8 cellular contexts compared by ENCODE assay signal in the genomic region with DNA sequence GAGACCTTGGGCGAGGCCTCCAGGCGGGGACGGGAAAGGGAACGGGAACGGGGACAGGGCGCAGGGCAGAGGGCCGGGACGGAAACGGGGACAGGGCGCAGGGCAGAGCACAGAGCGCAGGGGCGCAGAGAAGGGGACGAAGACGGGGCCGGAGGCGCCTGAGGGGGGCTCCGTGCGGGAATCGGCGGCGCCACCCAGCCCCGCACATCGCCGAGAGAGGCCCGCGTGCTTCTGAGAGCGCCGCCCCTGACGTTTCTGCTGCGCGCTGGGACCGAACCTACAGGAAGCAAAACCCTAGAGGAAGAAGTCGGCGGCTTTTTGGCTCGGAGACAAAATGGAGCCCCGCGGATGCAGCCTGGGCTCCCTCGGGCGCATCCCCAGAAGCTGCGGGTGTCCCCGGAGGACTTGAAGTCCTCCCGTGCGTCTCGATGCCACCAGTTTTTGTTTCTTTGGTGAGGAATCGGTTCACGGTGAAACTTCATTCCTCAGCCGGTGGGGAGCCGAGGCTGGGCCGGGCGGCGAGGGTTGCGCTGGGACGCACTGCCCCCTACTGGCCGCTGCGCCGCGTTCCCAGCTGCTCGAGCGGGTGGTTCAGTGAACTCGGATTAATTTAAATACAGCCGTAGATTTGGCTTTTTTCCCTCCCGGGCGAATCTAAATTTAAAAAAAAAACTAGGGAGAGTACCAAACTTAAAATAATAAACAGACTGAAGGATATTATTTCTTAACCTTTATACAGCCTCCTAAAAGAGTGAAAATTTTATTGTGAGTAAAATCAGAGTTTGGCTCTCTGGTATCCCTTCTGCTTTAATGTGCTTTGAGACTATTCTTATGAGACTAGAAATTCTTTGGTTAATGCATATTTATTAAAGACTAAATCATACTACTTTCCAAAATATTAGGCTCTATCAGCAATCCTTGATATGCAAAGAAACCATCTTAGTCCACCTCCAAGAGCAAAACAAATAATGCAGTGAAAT.
DNase-seq lines count a peak whose midpoint lies in the region; ATAC-seq and TF ChIP-seq lines count a peak whose summit lies in the region.

No MANE protein-coding gene starts in this region.

- dilution Hi-C loops in IMR-90 (cut with HindIII; ENCODE audit: low sequenced_read_pairs, unreplicated experiment): no loop called here

- no peaks in the 10 kb centered on the region for H3K9me3 ChIP-seq in IMR-90 (ENCODE audit: control insufficient read depth, insufficient read depth, low read length)
- no peaks in the 10 kb centered on the region for H3K9me3 ChIP-seq in right atrium auricular region
- no peaks in the 10 kb centered on the region for H3K9me3 ChIP-seq in prostate gland
- H3K9me3 ChIP-seq in upper lobe of right lung: no peaks in the 10 kb centered on the region

- H3K36me3 Mint-ChIP-seq in T-cell: no peaks in the 10 kb centered on the region

- no peaks in the 10 kb centered on the region; the same call in 1 of the 2 replicates for H3K27me3 ChIP-seq in IMR-90 (ENCODE audit: control insufficient read depth, insufficient read depth, low read length)
- no peaks in the 10 kb centered on the region for H3K27me3 ChIP-seq in right atrium auricular region
- H3K27me3 ChIP-seq in prostate gland (replicated peaks; ENCODE audit: insufficient read depth): no peaks in the 10 kb centered on the region
- no peaks in the 10 kb centered on the region for H3K27me3 ChIP-seq in upper lobe of right lung

- peak overlapping the region; percentile 97 for H4K91ac ChIP-seq in IMR-90 (ENCODE audit: insufficient read depth, low read depth, low read length)

- BruUV-seq in IMR-90 (replicated peaks; lab: Mats Ljungman, UMichigan): no TSS peak

- peaks cover 11 to 16% (median 11%) of the 10 kb centered on the region in 3 donors for H3K4me1 Mint-ChIP-seq in T-cell

- no peak overlapping the region for H2AK5ac ChIP-seq in IMR-90 (ENCODE audit: low read depth, low read length)

- H3K18ac ChIP-seq in IMR-90 (ENCODE audit: low read depth, low read length): peak overlapping the region; percentile 52; the same call in 1 of the 2 replicates

- H2BK5ac ChIP-seq in IMR-90 (ENCODE audit: low read depth, low read length, poor library complexity, severe bottlenecking): no peak overlapping the region

- H3K27me3 Mint-ChIP-seq in T-cell: peaks cover 25 to 27% of the 10 kb centered on the region in 2 donors

- peak overlapping the region; percentile 92 for H2AK9ac ChIP-seq in IMR-90 (replicated peaks; ENCODE audit: low read depth, low read length, poor library complexity)

- peak overlapping the region; percentile 80 for H3K4me2 ChIP-seq in IMR-90 (ENCODE audit: low read depth, low read length)

- peak overlapping the region; percentile 79 for H3K4ac ChIP-seq in IMR-90 (ENCODE audit: low read depth, low read length)

- H3K4me3 ChIP-seq in IMR-90 (ENCODE audit: insufficient read depth, low read depth, low read length): peak overlapping the region; percentile 70
- H3K4me3 ChIP-seq in right atrium auricular region: peak overlapping the region; percentile 45 to 56
- peak overlapping the region; percentile 42 for H3K4me3 ChIP-seq in prostate gland
- peak overlapping the region; percentile 75 for H3K4me3 ChIP-seq in upper lobe of right lung

- no peaks in the 10 kb centered on the region for H3K79me1 ChIP-seq in IMR-90 (ENCODE audit: low read depth in 1 of 2, low read length in 2 of 2)

- H3K27ac ChIP-seq in IMR-90 (ENCODE audit: insufficient read depth, low read length): peak overlapping the region; percentile 36; the same call in 1 of the 2 replicates
- H3K27ac ChIP-seq in angular gyrus (ENCODE audit: low read depth, low read length): peak overlapping the region; percentile 89
- peak overlapping the region; percentile 75 to 81 for H3K27ac ChIP-seq in right atrium auricular region
- H3K27ac ChIP-seq in prostate gland: peak overlapping the region; percentile 60 to 74
- H3K27ac ChIP-seq in upper lobe of right lung: peak overlapping the region; percentile 92

- peak; percentile 64 for DNase-seq in EL
- peak; percentile 61 for DNase-seq in IMR-90
- DNase-seq in T-cell: peak; percentile 2 to 67 (median 42)
- DNase-seq in right atrium auricular region (ENCODE audit: low spot score): peak; percentile 74
- peak; percentile 59 for DNase-seq in prostate gland (ENCODE audit: low spot score)
- DNase-seq in upper lobe of right lung: peak; percentile 88

- H3K36me3 ChIP-seq in IMR-90 (ENCODE audit: control insufficient read depth, insufficient read depth, low read length) (no peaks in the 10 kb centered on the region), right atrium auricular region (no peaks in the 10 kb centered on the region), prostate gland (no peaks in the 10 kb centered on the region), upper lobe of right lung (no peaks in the 10 kb centered on the region)

- H3K4me3 Mint-ChIP-seq in T-cell: peak overlapping the region; percentile 72 to 74 (median 72)

- TF ChIP-seq POLR2A in IMR-90 (IDR thresholded peaks at IDR 0.05; ENCODE audit: low read depth, low read length): no peak
- TF ChIP-seq POLR2A in prostate gland (IDR thresholded peaks at IDR 0.05): no peak

- no peak overlapping the region; the same call in 2 of the 3 replicates for H2BK15ac ChIP-seq in IMR-90 (ENCODE audit: low read depth, low read length)

- WGBS in IMR-90 (ENCODE audit: extremely low coverage in 2 of 2, insufficient read length in 1 of 2), 2 experiments: 1% methylated on average over 31 of the region's 63 CpGs; no CpG with 5 or more reads in 1 of the 2 experiments
- WGBS in prostate gland: under 1% methylated on average over 61 of the region's 63 CpGs

- no peak overlapping the region for H3K27ac Mint-ChIP-seq in T-cell

- H3K56ac ChIP-seq in IMR-90 (ENCODE audit: extremely low read depth, insufficient read depth, low read length): peak overlapping the region; percentile 93; the same call in 1 of the 2 replicates

- H4K5ac ChIP-seq in IMR-90 (ENCODE audit: low read depth, low read length): peak overlapping the region; percentile 55

- no peaks in the 10 kb centered on the region for H4K20me1 ChIP-seq in IMR-90 (ENCODE audit: insufficient read depth, low read length)

- intact Hi-C loops in IMR-90 (cut with micrococcal nuclease) (loop anchor here (1.0 to 5.0 kb wide), 3 partner anchors 206 to 383 kb away; a partner anchor contains a TSS), prostate gland (cut with DNase I) (loop anchor here (10.0 kb wide), 2 partner anchors 207 to 383 kb away; a partner anchor contains a TSS), upper lobe of right lung (cut with DNase I) (no loop called here)

- H3K9me3 Mint-ChIP-seq in T-cell: no peaks in the 10 kb centered on the region

- ATAC-seq in GM21529 (IDR thresholded peaks at IDR 0.05; ENCODE audit: unreplicated experiment): peak; percentile 92
- ATAC-seq in IMR-90 (ENCODE audit: low read depth): peak; percentile 98
- ATAC-seq in T-cell (replicated peaks in 1 of 4): peak; percentile 78 to 87 (median 81)
- ATAC-seq in upper lobe of right lung: peak; percentile 96

- H3K23ac ChIP-seq in IMR-90 (ENCODE audit: low read depth, low read length): 0 out of 2 replicates have a peak overlapping the region, but pooled peaks have one; percentile 58

- in situ Hi-C loops in IMR-90 (cut with MboI; ENCODE audit: low sequenced_read_pairs): loop anchor here (25.0 kb wide), 1 partner anchor 194 kb away; no protein-coding TSS in a partner anchor

- peak; percentile 73 for TF ChIP-seq RAD21 in IMR-90 (IDR thresholded peaks at IDR 0.05; ENCODE audit: low read length)

- H4K8ac ChIP-seq in IMR-90 (ENCODE audit: low read depth in 2 of 2, low read length in 2 of 2): peak overlapping the region; percentile 11 to 96; a peak in 3 of 4 replicates

- peak overlapping the region; percentile 90 for H2BK120ac ChIP-seq in IMR-90 (ENCODE audit: low read depth, low read length)

- TF ChIP-seq CTCF in IMR-90 (conservative IDR thresholded peaks at IDR 0.05; ENCODE audit: low read depth, low read length) (peak; percentile 94), right atrium auricular region (IDR thresholded peaks at IDR 0.05) (peak; percentile 75 to 92), prostate gland (IDR thresholded peaks at IDR 0.05) (peak; percentile 77 to 89 (median 87)), upper lobe of right lung (IDR thresholded peaks at IDR 0.05) (peak; percentile 95)

- peak overlapping the region; percentile 80 for H3K9ac ChIP-seq in IMR-90 (ENCODE audit: low read depth, low read length)

- CTCF ChIA-PET in IMR-90 (lab: Yijun Ruan, JAX): interaction anchor here (0.5 to 1.0 kb wide), 2 partner anchors 11 to 206 kb away, joined by 3 read pairs; no protein-coding TSS in a partner anchor
- CTCF ChIA-PET in T-cell (lab: Charles Lee): no interaction called here

- POLR2A ChIA-PET in IMR-90 (lab: Charles Lee; ENCODE audit: unreplicated experiment) (no interaction called here), T-cell (lab: Charles Lee) (no interaction called here)

- peak overlapping the region; percentile 45; the same call in 1 of the 2 replicates for H2BK20ac ChIP-seq in IMR-90 (ENCODE audit: low read depth, low read length)

- H2AFZ ChIP-seq in IMR-90 (replicated peaks; ENCODE audit: low read length, poor library complexity): peak overlapping the region; percentile 96

- H3K14ac ChIP-seq in IMR-90 (replicated peaks; ENCODE audit: low read depth, low read length): peak overlapping the region; percentile 84

- no peaks in the 10 kb centered on the region for H3K9me1 ChIP-seq in IMR-90 (ENCODE audit: insufficient read depth, low read length)

- H3K4me1 ChIP-seq in IMR-90 (ENCODE audit: control insufficient read depth, insufficient read depth, low read length): no peaks in the 10 kb centered on the region
- peaks cover 0 to 4% of the 10 kb centered on the region in 2 donors for H3K4me1 ChIP-seq in right atrium auricular region
- H3K4me1 ChIP-seq in prostate gland (replicated peaks): no peaks in the 10 kb centered on the region
- H3K4me1 ChIP-seq in upper lobe of right lung: no peaks in the 10 kb centered on the region

TF ChIP-seq in IMR-90, 13 proteins besides CTCF, POLR2A, EP300 and RAD21:
- TF ChIP-seq CEBPB (IDR thresholded peaks at IDR 0.05; ENCODE audit: low read depth, low read length) (no peak), SMC3 (IDR thresholded peaks at IDR 0.05; ENCODE audit: low read depth, low read length) (peak; percentile 50), MAZ (IDR thresholded peaks at IDR 0.05; ENCODE audit: borderline replicate concordance, low read depth, low read length) (peak; percentile 44; the same call in 1 of the 2 replicates)

Comparison
In these comparisons a context has a peak if more than half of its experiments do, and no peak if none do; other contexts are left out.
1. Peak in every context shown above with its lines: DNase-seq, ATAC-seq, H3K4me3 ChIP-seq and H3K27ac ChIP-seq.
2. H3K27ac ChIP-seq: peak in every context shown above with its lines; median percentile 92 in upper lobe of right lung; 89 in angular gyrus; 78 in right atrium auricular region; 67 in prostate gland; 36 in IMR-90.